Comparison of ENCODE assay signal across 29 cellular contexts in genomic region chr3:180142472-180142871, GRCh38.
"Had no signal": no experiment of that assay in that cellular context is flagged by ENCODE, and none has a peak within 500 bp of the region (broad histone marks: within the 10 kb centered on the region; RNA-seq: fewer than 3 reads in every experiment).

No MANE protein-coding gene starts in this region.

- H3K27me3 Mint-ChIP-seq: stimulated activated memory B cell treated with anti-CD40 and anti-IgM and Interleukin-4, amounts not matched to agents 10 μg/mL and 1 μg/mL and 100 μg/mL, for 72 hours; stimulated activated naive B cell treated with anti-CD40 and anti-IgM and Interleukin-4, amounts not matched to agents 10 μg/mL and 1 μg/mL and 100 μg/mL, for 72 hours; stimulated activated naive CD8-positive, alpha-beta T cell treated with anti-CD3 and anti-CD28 coated beads, Interleukin-15, amount 100 ng/mL, for 72 hours; type B pancreatic cell had no signal

- H3K4me1 ChIP-seq: stomach, suprapubic skin, testis, thyroid gland, tibial artery, tibial nerve, transverse colon, upper lobe of left lung, upper lobe of right lung, uterus, vagina had no signal

- H3K4me3 ChIP-seq: stomach, suprapubic skin, testis, thoracic aorta, thyroid gland, tibial artery, tibial nerve, transverse colon, upper lobe of left lung, upper lobe of right lung, uterus, vagina had no signal

- DNase-seq: stimulated activated CD4-positive, alpha-beta T cell treated with anti-CD3 and anti-CD28 coated beads, Interleukin-2, amount 100 ng/mL, for 48 hours; stimulated activated CD4-positive, alpha-beta T cell treated with anti-CD3 and anti-CD28 coated beads, Interleukin-4, amount 100 ng/mL, for 1 hour; stimulated activated CD4-positive, alpha-beta T cell treated with anti-CD3 and anti-CD28 coated beads, Interleukin-4, amount 100 ng/mL, for 24 hours; stimulated activated CD4-positive, alpha-beta T cell treated with anti-CD3 and anti-CD28 coated beads, Interleukin-4, amount 100 ng/mL, for 4 hours; stimulated activated CD8-positive, alpha-beta memory T cell treated with anti-CD3 and anti-CD28 coated beads, Interleukin-4, amount 100 ng/mL, for 48 hours; stimulated activated naive B cell treated with anti-CD40 and anti-IgM and Interleukin-4, amounts not matched to agents 10 μg/mL and 1 μg/mL and 100 μg/mL, for 72 hours; stimulated activated naive CD4-positive, alpha-beta T cell; stimulated activated naive CD4-positive, alpha-beta T cell treated with Interleukin-2 at 50 U/mL for 16 hours; stimulated activated naive CD8-positive, alpha-beta T cell treated with anti-CD3 and anti-CD28 coated beads, Interleukin-15, amount 100 ng/mL, for 72 hours; stimulated activated naive CD8-positive, alpha-beta T cell treated with anti-CD3 and anti-CD28 coated beads, Interleukin-15, Interleukin-2, amounts not matched to agents 100 U/mL and 50 U/mL, for 24 hours; stomach; substantia nigra; testis; thyroid gland; tibial artery; transverse colon; trophoblast cell; upper lobe of left lung; upper lobe of right lung; uterus had no signal

- H3K27ac ChIP-seq: stomach, suprapubic skin, testis, thoracic aorta, thyroid gland, tibial artery, tibial nerve, transverse colon, upper lobe of left lung, upper lobe of right lung, uterus, vagina had no signal

- ATAC-seq: stimulated activated effector memory CD8-positive, alpha-beta T cell treated with anti-CD3 and anti-CD28 coated beads, Interleukin-12 subunit alpha, Interleukin-12 subunit beta, amount 100 ng/mL, for 72 hours; stimulated activated memory B cell treated with anti-CD40 and anti-IgM and Interleukin-4, amounts not matched to agents 10 μg/mL and 1 μg/mL and 100 μg/mL, for 72 hours; stimulated activated naive B cell treated with anti-CD40 and anti-IgM and Interleukin-4, amounts not matched to agents 10 μg/mL and 1 μg/mL and 100 μg/mL, for 72 hours; stimulated activated naive CD8-positive, alpha-beta T cell treated with anti-CD3 and anti-CD28 coated beads, Interleukin-15, amount 100 ng/mL, for 72 hours; stimulated activated naive CD8-positive, alpha-beta T cell treated with anti-CD3 and anti-CD28 coated beads, Interleukin-15, Interleukin-2, amounts not matched to agents 100 U/mL and 50 U/mL, for 24 hours; upper lobe of right lung had no signal

- H3K36me3 Mint-ChIP-seq: stimulated activated effector memory CD8-positive, alpha-beta T cell treated with anti-CD3 and anti-CD28 coated beads, Interleukin-12 subunit alpha, Interleukin-12 subunit beta, amount 100 ng/mL, for 72 hours; stimulated activated memory B cell treated with anti-CD40 and anti-IgM and Interleukin-4, amounts not matched to agents 10 μg/mL and 1 μg/mL and 100 μg/mL, for 72 hours; stimulated activated naive B cell treated with anti-CD40 and anti-IgM and Interleukin-4, amounts not matched to agents 10 μg/mL and 1 μg/mL and 100 μg/mL, for 72 hours; type B pancreatic cell had no signal

- H3K27ac Mint-ChIP-seq: stimulated activated effector memory CD8-positive, alpha-beta T cell treated with anti-CD3 and anti-CD28 coated beads, Interleukin-12 subunit alpha, Interleukin-12 subunit beta, amount 100 ng/mL, for 72 hours; stimulated activated memory B cell treated with anti-CD40 and anti-IgM and Interleukin-4, amounts not matched to agents 10 μg/mL and 1 μg/mL and 100 μg/mL, for 72 hours; stimulated activated naive B cell treated with anti-CD40 and anti-IgM and Interleukin-4, amounts not matched to agents 10 μg/mL and 1 μg/mL and 100 μg/mL, for 72 hours; stimulated activated naive CD8-positive, alpha-beta T cell treated with anti-CD3 and anti-CD28 coated beads, Interleukin-15, Interleukin-2, amounts not matched to agents 100 ng/mL and 50 ng/mL, for 24 hours; type B pancreatic cell had no signal

- H3K9me3 ChIP-seq: testis, thoracic aorta, thyroid gland, transverse colon, upper lobe of left lung, upper lobe of right lung, uterus, vagina had no signal

- H3K27me3 ChIP-seq: stomach, suprapubic skin, testis, thyroid gland, tibial artery, tibial nerve, transverse colon, upper lobe of left lung, upper lobe of right lung, uterus, vagina had no signal

- FAIRE-seq: urothelium cell line had no signal

- H3K36me3 ChIP-seq: stomach, suprapubic skin, thoracic aorta, thyroid gland, tibial artery, tibial nerve, transverse colon, upper lobe of left lung, upper lobe of right lung, uterus, vagina had no signal

- H3K4me3 Mint-ChIP-seq: stimulated activated effector memory CD8-positive, alpha-beta T cell treated with anti-CD3 and anti-CD28 coated beads, Interleukin-12 subunit alpha, Interleukin-12 subunit beta, amount 100 ng/mL, for 72 hours; stimulated activated memory B cell treated with anti-CD40 and anti-IgM and Interleukin-4, amounts not matched to agents 10 μg/mL and 1 μg/mL and 100 μg/mL, for 72 hours; stimulated activated naive B cell treated with anti-CD40 and anti-IgM and Interleukin-4, amounts not matched to agents 10 μg/mL and 1 μg/mL and 100 μg/mL, for 72 hours; stimulated activated naive CD8-positive, alpha-beta T cell treated with anti-CD3 and anti-CD28 coated beads, Interleukin-15, amount 100 ng/mL, for 72 hours; stimulated activated naive CD8-positive, alpha-beta T cell treated with anti-CD3 and anti-CD28 coated beads, Interleukin-15, Interleukin-2, amounts not matched to agents 100 ng/mL and 50 ng/mL, for 24 hours; type B pancreatic cell had no signal

- H3K4me1 Mint-ChIP-seq: stimulated activated effector memory CD8-positive, alpha-beta T cell treated with anti-CD3 and anti-CD28 coated beads, Interleukin-12 subunit alpha, Interleukin-12 subunit beta, amount 100 ng/mL, for 72 hours; stimulated activated memory B cell treated with anti-CD40 and anti-IgM and Interleukin-4, amounts not matched to agents 10 μg/mL and 1 μg/mL and 100 μg/mL, for 72 hours; stimulated activated naive B cell treated with anti-CD40 and anti-IgM and Interleukin-4, amounts not matched to agents 10 μg/mL and 1 μg/mL and 100 μg/mL, for 72 hours; stimulated activated naive CD8-positive, alpha-beta T cell treated with anti-CD3 and anti-CD28 coated beads, Interleukin-15, amount 100 ng/mL, for 72 hours had no signal
